ENCODE assay signal across 22 cellular contexts in genomic region chrX:112687189-112687691, GRCh38. TPM values are rescaled to one million over a fixed set of nuclear protein-coding genes. Genes with fewer than 3 reads are reported as not detected.
A peak's percentile ranks its signal among the peaks of the same experiment; 100 is the strongest.
DNase-seq lines count a peak whose midpoint lies in the region; ATAC-seq and TF ChIP-seq lines count a peak whose summit lies in the region.
"Had no signal": no experiment of that assay in that cellular context is flagged by ENCODE, and none has a peak within 500 bp of the region (broad histone marks: within the 10 kb centered on the region; RNA-seq: fewer than 3 reads in every experiment).

No MANE protein-coding gene starts in this region.

- H3K36me3 ChIP-seq in GM23248 (ENCODE audit: low read depth) (no peaks in the 10 kb centered on the region), SJCRH30 (no peaks in the 10 kb centered on the region), gastrocnemius medialis (no peaks in the 10 kb centered on the region)
- H3K36me3 ChIP-seq: stomach had no signal

- no peak for TF ChIP-seq POLR2A in gastrocnemius medialis (IDR thresholded peaks at IDR 0.05)

- H4K20me1 ChIP-seq in GM23248 (ENCODE audit: insufficient read depth) = no peaks in the 10 kb centered on the region

- WGBS in GM23248 (ENCODE audit: low coverage in 1 of 2, low lambda C conversion rate in 2 of 2, missing lambda C conversion rate in 2 of 2), 2 experiments = 8 to 9% methylated on average over 4 of the region's 4 CpGs

- H3K27me3 ChIP-seq in GM23248 (replicated peaks; ENCODE audit: insufficient read depth) (no peaks in the 10 kb centered on the region), SJCRH30 (no peaks in the 10 kb centered on the region), gastrocnemius medialis (no peaks in the 10 kb centered on the region)

- ATAC-seq in gastrocnemius medialis (peak; percentile 39 to 68), HG03196 (IDR thresholded peaks at IDR 0.05; ENCODE audit: unreplicated experiment) (no peak)

- no peaks in the 10 kb centered on the region for H3F3A ChIP-seq in GM23248 (ENCODE audit: insufficient read depth)

- in situ Hi-C loops in GM23248 (cut with MboI) = no loop called here
- in situ Hi-C loops in gastrocnemius medialis (cut with MboI; ENCODE audit: low sequenced_read_pairs in 4 of 4) = no loop called here

- H3K4me1 ChIP-seq in GM23248 (ENCODE audit: insufficient read depth) (peaks cover 6% of the 10 kb centered on the region; the same call in 1 of the 2 replicates), SJCRH30 (peaks cover 29% of the 10 kb centered on the region), gastrocnemius medialis (no peaks in the 10 kb centered on the region)
- H3K4me1 ChIP-seq: Caco-2, stomach had no signal

- H3K9me2 ChIP-seq in GM23248 (ENCODE audit: insufficient read depth) = no peaks in the 10 kb centered on the region

- H3K4me3 ChIP-seq in GM23248 (no peak overlapping the region), SJCRH30 (no peak overlapping the region), fibroblast of mammary gland (ENCODE audit: control insufficient read depth, low read depth, low read length) (no peak overlapping the region), gastrocnemius medialis (no peak overlapping the region)
- H3K4me3 ChIP-seq: stomach had no signal

- intact Hi-C loops in gastrocnemius medialis (cut with DNase I; ENCODE audit: low total_unique reads) = no loop called here

- no peak overlapping the region for H3K4me2 ChIP-seq in GM23248 (ENCODE audit: unreplicated experiment)

- no peaks in the 10 kb centered on the region for H3K79me2 ChIP-seq in GM23248 (ENCODE audit: insufficient read depth)

- peak; percentile 74 for DNase-seq in GM23248
- peak; percentile 85 to 95 for DNase-seq in SJCRH30
- DNase-seq in fibroblast of mammary gland (ENCODE audit: low read depth) = peak; percentile 73
- no peak for DNase-seq in gastrocnemius medialis
- no peak for DNase-seq in activated CD8-positive, alpha-beta memory T cell treated with anti-CD3 and anti-CD28 coated beads, Interleukin-2, amount 50 U/mL, for 48 hours
- no peak for DNase-seq in NCI-H446 (lab: John Stamatoyannopoulos, UW)
- no peak for DNase-seq in NCI-H2107 (lab: John Stamatoyannopoulos, UW)
- DNase-seq: activated CD4-positive, alpha-beta T cell treated with anti-CD3 and anti-CD28 coated beads, Interleukin-2, amount 50 U/mL, for 48 hours; activated CD4-positive, CD25-positive, alpha-beta regulatory T cell; activated gamma-delta T cell; activated naive CD8-positive, alpha-beta T cell treated with anti-CD3 and anti-CD28 coated beads, Interleukin-2, amount 50 U/mL, for 24 hours; Caco-2; GOT3; NCI-H1694; NCI-H526 treated with DMSO at 0.1 percent for 48 hours; stomach had no signal

- no peak overlapping the region for H2AFZ ChIP-seq in GM23248

- TF ChIP-seq CTCF in fibroblast of mammary gland (conservative IDR thresholded peaks at IDR 0.05; ENCODE audit: control insufficient read depth, insufficient read depth, low read depth, low read length) (no peak), gastrocnemius medialis (IDR thresholded peaks at IDR 0.05 in 4 of 5, conservative IDR thresholded peaks at IDR 0.05 in 1 of 5) (no peak)

- H3K9me3 ChIP-seq in GM23248 (ENCODE audit: low read depth) (no peaks in the 10 kb centered on the region), SJCRH30 (replicated peaks) (peaks cover 11% of the 10 kb centered on the region), gastrocnemius medialis (no peaks in the 10 kb centered on the region)
- H3K9me3 ChIP-seq: Caco-2, stomach had no signal

- no peak overlapping the region for H3K9ac ChIP-seq in GM23248

- H3K27ac ChIP-seq in GM23248 (peak overlapping the region; percentile 32), SJCRH30 (peak overlapping the region; percentile 80), gastrocnemius medialis (no peak overlapping the region)
- H3K27ac ChIP-seq: RWPE1, stomach had no signal

RNA-seq across cellular contexts. Expression of gene LHFPL1, which starts 7.5 kb away (rescaled TPM):
- total RNA-seq in GM23248 (2014; rRNA removed; shearing (Covaris generic)) = not detected in 2 replicates
- not detected in 2 replicates for polyA plus RNA-seq in GM23248 (2016; fragmentation: Nextera tagmentation; extraction: Ambion mirVana)
- 0.32 and 0.71 TPM in 2 replicates for total RNA-seq in SJCRH30 (2014; rRNA removed; shearing (Covaris generic))
- under 1 TPM in 1 of 4 donors, not detected in 3; 0.29 TPM for total RNA-seq in gastrocnemius medialis
- total RNA-seq: bronchial epithelial cell, Caco-2, kidney epithelial cell, myocyte, stomach had no signal
- polyA plus RNA-seq: BJ had no signal

Comparison
In these comparisons a context has a peak if more than half of its experiments do, and no peak if none do; other contexts are left out.
1. DNase-seq: peak in GM23248 (single experiment), SJCRH30 (2 of 2) and fibroblast of mammary gland (single experiment); none in gastrocnemius medialis (0 of 2), activated CD8-positive, alpha-beta memory T cell treated with anti-CD3 and anti-CD28 coated beads, Interleukin-2, amount 50 U/mL, for 48 hours (single experiment), NCI-H446 (0 of 2) and NCI-H2107 (single experiment).
2. H3K27ac ChIP-seq: peak in GM23248 (single experiment) and SJCRH30 (single experiment); none in gastrocnemius medialis (0 of 4).